Comparison of ENCODE assay signal across 19 cellular contexts in genomic region chr16:87334611-87335305, GRCh38.
"Had no signal": no experiment of that assay in that cellular context is flagged by ENCODE, and none has a peak within 500 bp of the region (broad histone marks: within the 10 kb centered on the region; RNA-seq: fewer than 3 reads in every experiment).

No MANE protein-coding gene starts in this region.

- H3K27ac ChIP-seq: PC-9, VCaP had no signal

- H3K4me3 Mint-ChIP-seq: activated CD8-positive, alpha-beta T cell treated with anti-CD3 and anti-CD28 coated beads for 36 hours; activated naive CD4-positive, alpha-beta T cell treated with anti-CD3 and anti-CD28 coated beads, Interleukin-2, amount 10 ng/mL, durations not matched to agents 7 days and 5 days; activated naive CD8-positive, alpha-beta T cell treated with anti-CD3 and anti-CD28 coated beads for 36 hours; activated T-cell treated with anti-CD3 and anti-CD28 coated beads, Interleukin-2, amount 50 U/mL, for 72 hours; T-helper 1 cell treated with Interleukin-12 subunit alpha and Interleukin-12 subunit beta and Interleukin-4 antibody, amounts not matched to agents 30 μg/mL and 1 μg/mL, for 36 hours had no signal

- ATAC-seq: activated T-cell treated with anti-CD3 and anti-CD28 coated beads, Interleukin-2, amount 50 U/mL, for 72 hours; K562 had no signal

- H3K4me3 ChIP-seq: K562, PC-9 had no signal

- H3K27ac Mint-ChIP-seq: activated naive CD4-positive, alpha-beta T cell treated with anti-CD3 and anti-CD28 coated beads, Interleukin-2, amount 10 ng/mL, durations not matched to agents 7 days and 5 days; activated naive CD8-positive, alpha-beta T cell treated with anti-CD3 and anti-CD28 coated beads for 36 hours; activated T-cell treated with anti-CD3 and anti-CD28 coated beads, Interleukin-2, amount 50 U/mL, for 72 hours; activated T-helper 2 cell treated with anti-CD3 and anti-CD28 coated beads, Interferon-gamma antibody, Interleukin-2, Interleukin-4, amounts not matched to agents 10 μg/mL and 5 μg/mL and 100 μg/mL, durations not matched to agents 14 hours and 24 hours and 36 hours; T-helper 1 cell treated with Interleukin-12 subunit alpha and Interleukin-12 subunit beta and Interleukin-4 antibody, amounts not matched to agents 30 μg/mL and 1 μg/mL, for 36 hours had no signal

- DNase-seq: activated CD4-positive, CD25-positive, alpha-beta regulatory T cell; activated CD8-positive, alpha-beta memory T cell treated with anti-CD3 and anti-CD28 coated beads, Interleukin-2, amount 50 U/mL, for 4 hours; activated CD8-positive, alpha-beta T cell treated with anti-CD3 and anti-CD28 coated beads for 36 hours; activated gamma-delta T cell treated with Interleukin-2 at 50 U/mL for 16 hours; activated naive CD4-positive, alpha-beta T cell treated with anti-CD3 and anti-CD28 coated beads, Interleukin-2, amount 10 ng/mL, durations not matched to agents 7 days and 5 days; activated naive CD8-positive, alpha-beta T cell treated with anti-CD3 and anti-CD28 coated beads for 36 hours; activated T-cell treated with anti-CD3 and anti-CD28 coated beads, Interleukin-2, amount 50 U/mL, for 72 hours; Karpas-422; NCI-H1105 treated with DMSO at 0.1 percent for 48 hours; NCI-H1436 treated with DMSO at 0.1 percent for 48 hours; NCI-H187; NCI-H2081; NCI-H446; NCI-H524; PC-9 had no signal

- H3K27me3 Mint-ChIP-seq: activated CD8-positive, alpha-beta T cell treated with anti-CD3 and anti-CD28 coated beads for 36 hours; activated naive CD4-positive, alpha-beta T cell treated with anti-CD3 and anti-CD28 coated beads, Interleukin-2, amount 10 ng/mL, durations not matched to agents 7 days and 5 days; activated naive CD8-positive, alpha-beta T cell treated with anti-CD3 and anti-CD28 coated beads for 36 hours had no signal

- FAIRE-seq: K562 had no signal
